ENCODE assay signal across 8 cellular contexts in the genomic region with DNA sequence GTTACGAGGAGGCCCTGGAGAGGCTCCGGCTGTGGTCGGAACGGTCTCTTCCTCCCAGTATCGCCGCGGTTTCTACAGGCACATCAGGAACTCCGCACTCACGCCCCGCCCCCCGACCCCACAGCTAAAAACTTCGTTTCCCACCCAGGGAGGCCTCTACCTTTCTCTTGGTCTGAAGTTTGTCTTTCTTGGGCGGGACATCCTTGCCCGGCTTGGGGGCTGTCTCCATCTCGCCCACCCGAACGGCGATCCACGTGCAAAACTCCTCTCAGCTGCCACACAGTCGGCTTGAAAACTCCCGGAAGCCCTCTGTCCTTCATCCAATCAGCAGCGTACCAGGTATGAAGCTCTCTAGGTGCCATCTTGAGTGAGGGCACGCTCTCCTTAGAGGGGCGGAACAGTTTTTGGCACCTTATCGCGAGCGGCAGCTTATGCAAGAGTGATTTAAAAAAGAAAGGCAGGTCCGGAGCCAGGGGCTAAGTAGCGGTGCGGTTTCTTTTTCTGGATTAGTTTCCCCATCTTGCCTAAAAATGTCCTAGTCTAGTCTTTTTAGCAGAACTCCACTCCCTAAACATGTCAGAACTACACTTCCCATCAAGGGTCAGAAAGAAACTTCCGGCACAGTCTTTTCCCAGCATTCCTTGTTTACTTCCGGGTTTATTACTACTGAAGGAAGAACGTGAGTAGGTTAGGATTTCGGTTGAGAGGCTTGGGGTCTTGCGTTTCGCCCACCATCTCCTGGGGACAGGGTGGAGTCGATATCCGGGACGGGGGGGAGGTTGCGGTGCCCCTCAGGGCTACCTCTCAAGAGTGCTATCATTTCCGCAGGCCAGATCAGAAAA. TPM values are rescaled to one million over a fixed set of nuclear protein-coding genes. Genes with fewer than 3 reads are reported as not detected.
DNase-seq lines count a peak whose midpoint lies in the region; ATAC-seq and TF ChIP-seq lines count a peak whose summit lies in the region.

PFDN6 (plus strand) TSS at position 660 of the 842 bp plus-strand sequence. CDS start 256 bp downstream, outside the sequence.
WDR46 (minus strand) TSS at position 298 of the 842 bp plus-strand sequence; CDS start at position 229, 69 bp downstream.

- peaks cover 8% of the 10 kb centered on the region for H3K4me1 ChIP-seq in HAP-1
- H3K4me1 ChIP-seq in foreskin keratinocyte = no peaks in the 10 kb centered on the region
- H3K4me1 ChIP-seq in suprapubic skin = peaks cover 25% of the 10 kb centered on the region

- H3K27me3 ChIP-seq in HAP-1 (ENCODE audit: low read depth) = no peaks in the 10 kb centered on the region
- H3K27me3 ChIP-seq in MG63 = no peaks in the 10 kb centered on the region
- no peaks in the 10 kb centered on the region for H3K27me3 ChIP-seq in foreskin keratinocyte
- H3K27me3 ChIP-seq in suprapubic skin = no peaks in the 10 kb centered on the region

- peak within 1 kb of the TSS; percentile 96 for H3K4me3 Mint-ChIP-seq in neural crest cell

- H3K9me3 ChIP-seq in HAP-1 = no peaks in the 10 kb centered on the region
- H3K9me3 ChIP-seq in MG63 = no peaks in the 10 kb centered on the region
- H3K9me3 ChIP-seq in suprapubic skin = no peaks in the 10 kb centered on the region

- in situ Hi-C loops in HAP-1 (cut with MboI; ENCODE audit: low sequenced_read_pairs) = no loop called here

- H3K36me3 ChIP-seq in HAP-1 (replicated peaks) (peaks cover 48% of the 10 kb centered on the region), MG63 (peaks cover 94% of the 10 kb centered on the region), suprapubic skin (peaks cover 60% of the 10 kb centered on the region)

- 0% methylated on average over 41 of the region's 41 CpGs for WGBS in suprapubic skin

- ATAC-seq in foreskin keratinocyte = peak; percentile 88

- peaks cover 2% of the 10 kb centered on the region for H3K36me3 Mint-ChIP-seq in neural crest cell (ENCODE audit: low read depth)

- no peaks in the 10 kb centered on the region for H3K27me3 Mint-ChIP-seq in neural crest cell (ENCODE audit: low read depth)

- no peaks in the 10 kb centered on the region for H3K9me3 Mint-ChIP-seq in neural crest cell

- peak within 1 kb of the TSS; percentile 76 for H3K27ac Mint-ChIP-seq in neural crest cell (ENCODE audit: unreplicated experiment)

- H3K27ac ChIP-seq in foreskin keratinocyte (peak within 1 kb of the TSS; percentile 73), suprapubic skin (peak within 1 kb of the TSS; percentile 77)

- peaks cover 31% of the 10 kb centered on the region for H3K4me1 Mint-ChIP-seq in neural crest cell

- DNase-seq in GDM1 (lab: John Stamatoyannopoulos, UW) (peak; percentile 75), HAP-1 (ENCODE audit: low spot score in 2 of 2) (peak; percentile 86 to 95), MG63 (peak; percentile 96), SHP77 treated with DMSO at 0.1 percent for 48 hours (lab: John Stamatoyannopoulos, UW) (peak; percentile 95), foreskin keratinocyte (peak; percentile 85 to 93), neural crest cell (ENCODE audit: low read depth, low spot score) (peak; percentile 62), suprapubic skin (ENCODE audit: low spot score in 2 of 2) (peak; percentile 87 to 90)
- peak; percentile 78 for DNase-seq in activated gamma-delta T cell treated with anti-CD3 and anti-CD28 coated beads, Interleukin-2, amount 50 U/mL, for 16 hours (ENCODE audit: low read depth)

- H3K4me3 ChIP-seq in HAP-1 = peak within 1 kb of the TSS; percentile 69
- H3K4me3 ChIP-seq in MG63 = peak within 1 kb of the TSS; percentile 98
- H3K4me3 ChIP-seq in suprapubic skin = peak within 1 kb of the TSS; percentile 86

- no peak for TF ChIP-seq POLR2A in suprapubic skin (IDR thresholded peaks at IDR 0.05)

- no peak for TF ChIP-seq CTCF in foreskin keratinocyte (conservative IDR thresholded peaks at IDR 0.05)
- no peak for TF ChIP-seq CTCF in neural crest cell (conservative IDR thresholded peaks at IDR 0.05)
- TF ChIP-seq CTCF in suprapubic skin (IDR thresholded peaks at IDR 0.05) = no peak

- no peak for TF ChIP-seq EP300 in suprapubic skin (IDR thresholded peaks at IDR 0.05)

RNA-seq across cellular contexts. Expression of gene PFDN6, which starts in this region (rescaled TPM):
- total RNA-seq in MG63 (2014; rRNA removed; shearing (Covaris generic); ENCODE audit: low replicate concordance) = 488 and 596 TPM in 2 replicates
- total RNA-seq in foreskin keratinocyte (76.8 and 89.5 TPM in 2 replicates), neural crest cell (54.9 and 61.4 TPM in 2 replicates), suprapubic skin (10 to 100 TPM; 20.5 to 31.5 (median 22.3) TPM)
- 169 TPM in 2 replicates for polyA plus RNA-seq in foreskin keratinocyte

RNA-seq across cellular contexts. Expression of gene WDR46, which starts in this region (rescaled TPM):
- 246 and 303 TPM in 2 replicates for total RNA-seq in MG63 (2014; rRNA removed; shearing (Covaris generic); ENCODE audit: low replicate concordance)
- total RNA-seq in foreskin keratinocyte (65.7 and 83.3 TPM in 2 replicates), neural crest cell (54.5 and 60.6 TPM in 2 replicates), suprapubic skin (10 to 100 TPM; 41.3 to 67.2 (median 50.2) TPM)
- 73.1 and 79.0 TPM in 2 replicates for polyA plus RNA-seq in foreskin keratinocyte

Comparison
In these comparisons a context has a peak if more than half of its experiments do, and no peak if none do; other contexts are left out.
1. Peak in every context shown above with its lines: DNase-seq, ATAC-seq, H3K4me3 ChIP-seq and H3K27ac ChIP-seq.